Comparison of ENCODE assay signal across 21 cellular contexts in the genomic region with DNA sequence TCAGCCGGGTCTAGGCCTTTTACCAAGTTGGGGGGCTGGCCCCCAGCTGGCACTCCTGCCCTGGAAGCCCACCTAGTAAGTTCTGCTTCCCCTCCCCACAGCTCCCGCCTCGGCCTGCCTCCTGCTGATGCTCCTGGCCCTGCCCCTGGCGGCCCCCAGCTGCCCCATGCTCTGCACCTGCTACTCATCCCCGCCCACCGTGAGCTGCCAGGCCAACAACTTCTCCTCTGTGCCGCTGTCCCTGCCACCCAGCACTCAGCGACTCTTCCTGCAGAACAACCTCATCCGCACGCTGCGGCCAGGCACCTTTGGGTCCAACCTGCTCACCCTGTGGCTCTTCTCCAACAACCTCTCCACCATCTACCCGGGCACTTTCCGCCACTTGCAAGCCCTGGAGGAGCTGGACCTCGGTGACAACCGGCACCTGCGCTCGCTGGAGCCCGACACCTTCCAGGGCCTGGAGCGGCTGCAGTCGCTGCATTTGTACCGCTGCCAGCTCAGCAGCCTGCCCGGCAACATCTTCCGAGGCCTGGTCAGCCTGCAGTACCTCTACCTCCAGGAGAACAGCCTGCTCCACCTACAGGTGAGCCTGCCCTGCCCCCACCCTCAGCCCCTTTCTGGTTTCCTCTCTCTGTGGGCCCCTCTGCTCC. TPM values are rescaled to one million over a fixed set of nuclear protein-coding genes. Genes with fewer than 3 reads are reported as not detected.
"Had no signal": no experiment of that assay in that cellular context is flagged by ENCODE, and none has a peak within 500 bp of the region (broad histone marks: within the 10 kb centered on the region; RNA-seq: fewer than 3 reads in every experiment).

No MANE protein-coding gene starts in this region.

- H3K9me3 Mint-ChIP-seq: activated B cell treated with CpG ODN at 0.5 μM for 24 hours; activated CD8-positive, alpha-beta T cell treated with anti-CD3 and anti-CD28 coated beads for 36 hours; activated naive CD8-positive, alpha-beta T cell treated with anti-CD3 and anti-CD28 coated beads for 36 hours; activated T-helper 17 cell treated with anti-CD3 and anti-CD28 coated beads, Interleukin-2, amount 50 U/mL, for 72 hours; brain; effector memory CD8-positive, alpha-beta T cell; naive thymus-derived CD4-positive, alpha-beta T cell; neural progenitor cell; stimulated activated memory B cell treated with anti-CD40 and anti-IgM and Interleukin-4, amounts not matched to agents 10 μg/mL and 1 μg/mL and 100 μg/mL, for 72 hours had no signal

- H3K79me2 ChIP-seq: parathyroid adenoma had no signal

- H3K27ac Mint-ChIP-seq: activated B cell treated with CpG ODN at 0.5 μM for 24 hours; activated CD8-positive, alpha-beta T cell treated with anti-CD3 and anti-CD28 coated beads for 36 hours; activated naive CD8-positive, alpha-beta T cell treated with anti-CD3 and anti-CD28 coated beads for 36 hours; activated T-helper 17 cell treated with anti-CD3 and anti-CD28 coated beads, Interleukin-2, amount 50 U/mL, for 72 hours; effector memory CD8-positive, alpha-beta T cell; neural progenitor cell; stimulated activated memory B cell treated with anti-CD40 and anti-IgM and Interleukin-4, amounts not matched to agents 10 μg/mL and 1 μg/mL and 100 μg/mL, for 72 hours had no signal

- H3K36me3 Mint-ChIP-seq: activated naive CD8-positive, alpha-beta T cell treated with anti-CD3 and anti-CD28 coated beads for 36 hours; naive thymus-derived CD4-positive, alpha-beta T cell; stimulated activated memory B cell treated with anti-CD40 and anti-IgM and Interleukin-4, amounts not matched to agents 10 μg/mL and 1 μg/mL and 100 μg/mL, for 72 hours had no signal

- H3K4me3 ChIP-seq: neural progenitor cell, smooth muscle cell had no signal

- H3K4me1 ChIP-seq: parathyroid adenoma had no signal

- DNase-seq: activated B cell treated with CpG ODN at 0.5 μM for 24 hours; activated CD4-positive, alpha-beta T cell treated with anti-CD3 and anti-CD28 coated beads for 4 hours; activated CD8-positive, alpha-beta T cell treated with anti-CD3 and anti-CD28 coated beads for 36 hours; activated naive CD4-positive, alpha-beta T cell; activated naive CD8-positive, alpha-beta T cell treated with anti-CD3 and anti-CD28 coated beads for 36 hours; activated T-cell treated with anti-CD3 and anti-CD28 coated beads, Interleukin-2, amount 50 U/mL, for 1 hour; anterior cingulate cortex; effector memory CD8-positive, alpha-beta T cell; mesendoderm; naive thymus-derived CD4-positive, alpha-beta T cell; stimulated activated CD4-positive, alpha-beta T cell treated with anti-CD3 and anti-CD28 coated beads, Interleukin-4, amount 100 ng/mL, for 4 hours; T-helper 2 cell had no signal

- H3K27me3 Mint-ChIP-seq: activated B cell treated with CpG ODN at 0.5 μM for 24 hours; activated CD8-positive, alpha-beta T cell treated with anti-CD3 and anti-CD28 coated beads for 36 hours had no signal

- ATAC-seq: activated CD8-positive, alpha-beta T cell treated with anti-CD3 and anti-CD28 coated beads for 36 hours; activated T-helper 17 cell treated with anti-CD3 and anti-CD28 coated beads, Interleukin-2, amount 50 U/mL, for 72 hours; effector memory CD8-positive, alpha-beta T cell; naive thymus-derived CD4-positive, alpha-beta T cell; sciatic nerve; stimulated activated memory B cell treated with anti-CD40 and anti-IgM and Interleukin-4, amounts not matched to agents 10 μg/mL and 1 μg/mL and 100 μg/mL, for 72 hours had no signal

- H3K9ac ChIP-seq: neural progenitor cell, parathyroid adenoma had no signal

- H3K4me2 ChIP-seq: neural progenitor cell, smooth muscle cell had no signal

- H3K4me1 Mint-ChIP-seq: activated B cell treated with CpG ODN at 0.5 μM for 24 hours; activated naive CD8-positive, alpha-beta T cell treated with anti-CD3 and anti-CD28 coated beads for 36 hours; activated T-helper 17 cell treated with anti-CD3 and anti-CD28 coated beads, Interleukin-2, amount 50 U/mL, for 72 hours; stimulated activated memory B cell treated with anti-CD40 and anti-IgM and Interleukin-4, amounts not matched to agents 10 μg/mL and 1 μg/mL and 100 μg/mL, for 72 hours had no signal

- H3K36me3 ChIP-seq: neural progenitor cell had no signal

- H3K27ac ChIP-seq: neural progenitor cell, parathyroid adenoma had no signal

- H2AFZ ChIP-seq: neural progenitor cell, parathyroid adenoma had no signal

- H3K4me3 Mint-ChIP-seq: activated B cell treated with CpG ODN at 0.5 μM for 24 hours; activated CD8-positive, alpha-beta T cell treated with anti-CD3 and anti-CD28 coated beads for 36 hours; activated naive CD8-positive, alpha-beta T cell treated with anti-CD3 and anti-CD28 coated beads for 36 hours; activated T-helper 17 cell treated with anti-CD3 and anti-CD28 coated beads, Interleukin-2, amount 50 U/mL, for 72 hours; brain; effector memory CD8-positive, alpha-beta T cell; naive thymus-derived CD4-positive, alpha-beta T cell; neural progenitor cell; stimulated activated memory B cell treated with anti-CD40 and anti-IgM and Interleukin-4, amounts not matched to agents 10 μg/mL and 1 μg/mL and 100 μg/mL, for 72 hours had no signal

RNA-seq across cellular contexts. Expression of gene RTN4RL2, which starts 7.3 kb away (rescaled TPM):
- total RNA-seq: dermis microvascular lymphatic vessel endothelial cell, fibroblast of villous mesenchyme, smooth muscle cell had no signal
